In the genomic region with DNA sequence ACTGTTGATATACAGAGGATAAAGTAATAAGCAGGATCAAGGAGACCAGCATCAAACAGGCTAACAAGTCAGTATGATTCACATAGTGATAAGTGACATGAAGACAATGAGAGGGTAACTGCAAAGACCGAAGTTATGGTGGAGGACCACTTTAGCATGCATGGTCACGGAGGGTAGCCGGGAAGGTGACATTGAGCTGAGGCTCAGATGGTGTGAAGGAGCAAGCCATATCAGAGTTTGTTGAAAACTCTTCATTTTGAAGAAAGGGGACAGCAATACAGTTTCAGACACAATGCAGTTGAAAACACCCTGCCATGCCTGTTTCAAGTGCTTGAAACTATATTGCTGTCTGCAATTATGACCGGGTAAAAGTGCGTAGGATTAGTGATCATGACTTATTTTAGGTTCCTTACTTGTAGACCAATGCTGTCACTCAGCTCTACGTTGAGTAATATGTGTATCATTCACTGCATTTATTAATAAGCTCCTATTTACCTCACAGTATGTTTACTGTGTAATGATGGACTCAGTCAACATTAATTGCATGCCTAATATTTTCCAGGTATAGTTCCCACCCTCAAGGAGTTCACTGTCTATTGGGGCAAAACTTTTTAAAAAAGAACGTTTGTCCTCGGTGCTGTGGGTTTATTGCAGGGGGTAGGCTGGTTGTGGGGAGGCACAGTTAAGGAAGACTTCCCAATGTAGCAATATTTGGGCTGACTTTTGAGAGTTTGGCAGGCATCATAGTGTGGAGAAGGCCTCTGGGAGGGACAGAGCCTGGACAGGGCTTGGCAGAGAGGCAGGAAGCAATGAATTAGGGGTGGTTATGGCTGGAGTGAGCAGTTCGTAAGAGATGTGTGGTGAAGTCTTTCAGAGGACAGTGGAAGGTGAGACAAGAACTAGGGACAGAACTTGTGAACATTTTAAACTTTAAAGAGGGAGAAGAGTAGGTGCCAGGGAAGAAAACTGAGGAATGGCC, we compare ENCODE assay signal across 13 cellular contexts. TPM values are rescaled to one million over a fixed set of nuclear protein-coding genes. Genes with fewer than 3 reads are reported as not detected.
A peak's percentile ranks its signal among the peaks of the same experiment; 100 is the strongest.
DNase-seq lines count a peak whose midpoint lies in the region; ATAC-seq and TF ChIP-seq lines count a peak whose summit lies in the region.
"Had no signal": no experiment of that assay in that cellular context is flagged by ENCODE, and none has a peak within 500 bp of the region (broad histone marks: within the 10 kb centered on the region; RNA-seq: fewer than 3 reads in every experiment).

No MANE protein-coding gene starts in this region.

- DNase-seq in right cardiac atrium = no peak
- no peak for DNase-seq in left cardiac atrium
- DNase-seq in NT2/D1 (ENCODE audit: low read depth, low spot score) = no peak
- DNase-seq in colonic mucosa = peak; percentile 14
- DNase-seq in vagina (ENCODE audit: extremely low spot score in 2 of 2) = peak; percentile 22 to 47
- no peak for DNase-seq in transverse colon
- DNase-seq: NCI-H1092, NCI-H69, sigmoid colon, trophoblast cell had no signal

- no peak for TF ChIP-seq POLR2A in vagina (IDR thresholded peaks at IDR 0.05)
- TF ChIP-seq POLR2A in transverse colon (IDR thresholded peaks at IDR 0.05) = no peak

- WGBS in right cardiac atrium = 76% methylated on average over 9 of the region's 9 CpGs
- 71 to 77% methylated on average over 5 to 9 of the region's 9 CpGs for WGBS in transverse colon (ENCODE audit: low coverage in 1 of 2), 2 donors

- intact Hi-C loops in right cardiac atrium (cut with DNase I) (no loop called here), left cardiac atrium (cut with DNase I) (loop anchor here in 1 of 2 donors (10.0 kb wide), 1 partner anchor 51 kb away; a partner anchor contains a TSS), colonic mucosa (cut with DNase I) (loop anchor here (10.0 kb wide), 1 partner anchor 119 kb away; no protein-coding TSS in a partner anchor), vagina (cut with DNase I) (no loop called here), transverse colon (cut with DNase I; ENCODE audit: low total_unique reads) (loop anchor here (2.0 kb wide), 1 partner anchor 45 kb away; no protein-coding TSS in a partner anchor)

- peak overlapping the region; percentile 30 for H3K27ac ChIP-seq in right cardiac atrium (ENCODE audit: low read length)
- H3K27ac ChIP-seq in colonic mucosa = no peak overlapping the region
- H3K27ac ChIP-seq in vagina = no peak overlapping the region
- no peak overlapping the region for H3K27ac ChIP-seq in transverse colon
- H3K27ac ChIP-seq: sigmoid colon had no signal

- in situ Hi-C loops in transverse colon (cut with MboI; ENCODE audit: low pct_ligation_motif_present in 1 of 4, low pct_unique_long_range_greater_than_20kb in 1 of 4, low sequenced_read_pairs in 3 of 4) = no loop called here

- no peaks in the 10 kb centered on the region for H3K27me3 ChIP-seq in right cardiac atrium (ENCODE audit: control insufficient read depth, insufficient read depth)
- H3K27me3 ChIP-seq in NT2/D1 (ENCODE audit: insufficient read depth, insufficient read length) = no peaks in the 10 kb centered on the region
- H3K27me3 ChIP-seq in colonic mucosa = no peaks in the 10 kb centered on the region
- no peaks in the 10 kb centered on the region for H3K27me3 ChIP-seq in vagina
- no peaks in the 10 kb centered on the region for H3K27me3 ChIP-seq in transverse colon
- H3K27me3 ChIP-seq: sigmoid colon had no signal

- no peak for TF ChIP-seq EP300 in transverse colon (IDR thresholded peaks at IDR 0.05; ENCODE audit: low read depth)

- peaks cover 24% of the 10 kb centered on the region for H3K36me3 ChIP-seq in NT2/D1 (ENCODE audit: insufficient read depth, insufficient read length, low read length)
- H3K36me3 ChIP-seq in colonic mucosa = no peaks in the 10 kb centered on the region
- no peaks in the 10 kb centered on the region for H3K36me3 ChIP-seq in vagina
- no peaks in the 10 kb centered on the region for H3K36me3 ChIP-seq in transverse colon
- H3K36me3 ChIP-seq: sigmoid colon had no signal

- H3K4me1 ChIP-seq in right cardiac atrium (ENCODE audit: control insufficient read depth, insufficient read depth, low read length) = peaks cover 11% of the 10 kb centered on the region
- peaks cover 4% of the 10 kb centered on the region for H3K4me1 ChIP-seq in NT2/D1 (ENCODE audit: insufficient read depth, insufficient read length)
- H3K4me1 ChIP-seq in colonic mucosa = peaks cover 5% of the 10 kb centered on the region
- H3K4me1 ChIP-seq in vagina = peaks cover 48% of the 10 kb centered on the region
- H3K4me1 ChIP-seq in transverse colon = peaks cover 0 to 34% (median 15%) of the 10 kb centered on the region in 4 donors

- ATAC-seq in right cardiac atrium = no peak
- no peak for ATAC-seq in left cardiac atrium
- no peak for ATAC-seq in HG03457 (IDR thresholded peaks at IDR 0.05; ENCODE audit: unreplicated experiment)
- no peak for ATAC-seq in SK-N-SH treated with all-trans-retinoic acid at 6 μM for 48 hours

- H3K4me3 ChIP-seq in right cardiac atrium (ENCODE audit: low read length) = no peak overlapping the region
- no peak overlapping the region for H3K4me3 ChIP-seq in NT2/D1 (ENCODE audit: insufficient read length, low read depth)
- H3K4me3 ChIP-seq in colonic mucosa = no peak overlapping the region
- H3K4me3 ChIP-seq in vagina = no peak overlapping the region
- no peak overlapping the region for H3K4me3 ChIP-seq in transverse colon
- H3K4me3 ChIP-seq: sigmoid colon had no signal

- H3K9me3 ChIP-seq in right cardiac atrium (ENCODE audit: control insufficient read depth, low read length) (no peaks in the 10 kb centered on the region), NT2/D1 (ENCODE audit: insufficient read depth, low read length) (no peaks in the 10 kb centered on the region), colonic mucosa (no peaks in the 10 kb centered on the region), vagina (no peaks in the 10 kb centered on the region), transverse colon (no peaks in the 10 kb centered on the region)
- H3K9me3 ChIP-seq: sigmoid colon had no signal

- H3K9ac ChIP-seq in NT2/D1 (ENCODE audit: insufficient read length, low read depth) (peak overlapping the region; percentile 18), colonic mucosa (ENCODE audit: low read depth in 2 of 2, low read length in 2 of 2) (no peak overlapping the region)

- TF ChIP-seq CTCF in colonic mucosa (IDR thresholded peaks at IDR 0.05) = no peak
- TF ChIP-seq CTCF in vagina (IDR thresholded peaks at IDR 0.05) = no peak
- TF ChIP-seq CTCF in transverse colon (IDR thresholded peaks at IDR 0.05) = no peak

TF ChIP-seq in SK-N-SH treated with all-trans-retinoic acid at 6 μM for 48 hours, 23 proteins besides CTCF, POLR2A, EP300 and RAD21:
- TF ChIP-seq ZFP30 (CRISPR knock-in tag; IDR thresholded peaks at IDR 0.05) (no peak), RARB (CRISPR knock-in tag; IDR thresholded peaks at IDR 0.05) (no peak), SNAI2 (CRISPR knock-in tag; IDR thresholded peaks at IDR 0.05) (no peak), TCF4 (CRISPR knock-in tag; IDR thresholded peaks at IDR 0.05; ENCODE audit: borderline replicate concordance) (no peak), ZNF565 (CRISPR knock-in tag; conservative IDR thresholded peaks at IDR 0.05; ENCODE audit: low read depth) (no peak)

RNA-seq across cellular contexts. Expression of a gene that starts 3.2 kb away (rescaled TPM):
- total RNA-seq in right cardiac atrium = 10 to 100 TPM; 41.7 to 52.2 (median 48.3) TPM
- 47.5 TPM for polyA plus RNA-seq in right cardiac atrium
- 10 to 100 TPM; 40.2 to 43.0 TPM for total RNA-seq in left cardiac atrium
- total RNA-seq in colonic mucosa = 10 to 100 TPM; 67.6 to 88.4 TPM
- total RNA-seq in vagina = 57.7 TPM
- total RNA-seq in transverse colon = 10 to 100 TPM; 34.4 to 77.3 (median 66.5) TPM

RNA-seq across cellular contexts. Expression of a gene that starts 54.3 kb away (rescaled TPM):
- total RNA-seq in right cardiac atrium (under 1 TPM in 2 of 4 donors, not detected in 2; 0.21 to 0.37 TPM), left cardiac atrium (not detected), colonic mucosa (under 1 TPM in 1 of 2 donors, not detected in 1; 0.35 TPM), vagina (not detected), transverse colon (under 1 TPM in 2 of 4 donors, not detected in 2; 0.41 to 0.48 TPM)
- polyA plus RNA-seq in right cardiac atrium = not detected
- total RNA-seq: endothelial cell of umbilical vein had no signal
- polyA plus RNA-seq: endothelial cell of umbilical vein had no signal

Comparison
In these comparisons a context has a peak if more than half of its experiments do, and no peak if none do; other contexts are left out.
1. DNase-seq: peak in colonic mucosa (single experiment) and vagina (2 of 2); none in right cardiac atrium (0 of 3), left cardiac atrium (single experiment), NT2/D1 (single experiment) and transverse colon (single experiment).
2. intact Hi-C loops: an anchor here in colonic mucosa (10.0 kb wide) and transverse colon (2.0 kb wide); none called in right cardiac atrium and vagina.